ENCODE assay signal across 29 cellular contexts in genomic region chr11:61174275-61174674, GRCh38. TPM values are rescaled to one million over a fixed set of nuclear protein-coding genes. Genes with fewer than 3 reads are reported as not detected.
DNase-seq lines count a peak whose midpoint lies in the region; ATAC-seq, FAIRE-seq and TF ChIP-seq lines count a peak whose summit lies in the region.
"Had no signal": no experiment of that assay in that cellular context is flagged by ENCODE, and none has a peak within 500 bp of the region (broad histone marks: within the 10 kb centered on the region; RNA-seq: fewer than 3 reads in every experiment).

No MANE protein-coding gene starts in this region.

- no peak overlapping the region for H3K4me3 Mint-ChIP-seq in naive thymus-derived CD4-positive, alpha-beta T cell
- H3K4me3 Mint-ChIP-seq in T-helper 17 cell = no peak overlapping the region
- H3K4me3 Mint-ChIP-seq: CD4-positive, alpha-beta T cell had no signal

- TF ChIP-seq CTCF in HepG2 (CRISPR knock-in tag; IDR thresholded peaks at IDR 0.05) (no peak), right lobe of liver (IDR thresholded peaks at IDR 0.05) (no peak), stomach (IDR thresholded peaks at IDR 0.05) (peak in 2 of 7 experiments; percentile 16 to 30), GM10248 (IDR thresholded peaks at IDR 0.05; ENCODE audit: control extremely low read depth, extremely low read depth, low read depth, missing control alignments) (no peak)

- H3K4me1 Mint-ChIP-seq in naive thymus-derived CD4-positive, alpha-beta T cell = peaks cover 11 to 24% (median 20%) of the 10 kb centered on the region in 7 donors
- H3K4me1 Mint-ChIP-seq in T-helper 17 cell = peaks cover 15% of the 10 kb centered on the region

- no peak for TF ChIP-seq POLR2A in HepG2 (IDR thresholded peaks at IDR 0.05; ENCODE audit: insufficient read depth in 1 of 2, low read depth in 2 of 2, low read length in 2 of 2)
- no peak for TF ChIP-seq POLR2A in right lobe of liver (IDR thresholded peaks at IDR 0.05)
- no peak for TF ChIP-seq POLR2A in stomach (IDR thresholded peaks at IDR 0.05)

- TF ChIP-seq EP300 in HepG2 (IDR thresholded peaks at IDR 0.05; ENCODE audit: low read depth in 2 of 2, low read length in 2 of 2) (no peak), HepG2 (CRISPR knock-in tag; IDR thresholded peaks at IDR 0.05; ENCODE audit: borderline replicate concordance) (no peak), stomach (IDR thresholded peaks at IDR 0.05) (no peak)

- H3K9ac ChIP-seq in HepG2 (ENCODE audit: insufficient read depth, low read depth, low read length) = no peak overlapping the region
- H3K9ac ChIP-seq: BLaER1 treated with 17β-estradiol and CSF1 and Interleukin-3, amounts not matched to agents 10 nM and 100 nM had no signal

- ATAC-seq in HepG2 = no peak
- ATAC-seq in right lobe of liver = no peak
- no peak for ATAC-seq in naive thymus-derived CD4-positive, alpha-beta T cell
- no peak for ATAC-seq in T-helper 17 cell
- ATAC-seq: HCT116 had no signal

- H3K36me3 ChIP-seq in HepG2 (replicated peaks in 1 of 2; ENCODE audit: control insufficient read depth in 1 of 2, insufficient read depth in 2 of 2, low read length in 2 of 2) (no peaks in the 10 kb centered on the region), right lobe of liver (no peaks in the 10 kb centered on the region), stomach (no peaks in the 10 kb centered on the region)
- no peaks in the 10 kb centered on the region for H3K36me3 ChIP-seq in naive thymus-derived CD4-positive, alpha-beta T cell (ENCODE audit: control insufficient read depth in 2 of 3, insufficient read depth in 3 of 3, low read length in 3 of 3)
- H3K36me3 ChIP-seq: BLaER1 treated with 17β-estradiol and CSF1 and Interleukin-3, amounts not matched to agents 10 nM and 100 nM had no signal

- no peak overlapping the region for H3K4me3 ChIP-seq in HepG2 (replicated peaks in 1 of 3; ENCODE audit: insufficient read depth in 1 of 3, low read depth in 2 of 3, low read length in 3 of 3)
- H3K4me3 ChIP-seq in right lobe of liver = no peak overlapping the region
- peak overlapping the region in 1 of 4 donors; percentile 18 for H3K4me3 ChIP-seq in stomach
- H3K4me3 ChIP-seq in naive thymus-derived CD4-positive, alpha-beta T cell (ENCODE audit: low read length) = no peak overlapping the region
- H3K4me3 ChIP-seq: A549; BLaER1 treated with 17β-estradiol and CSF1 and Interleukin-3, amounts not matched to agents 10 nM and 100 nM; K562; SK-N-MC had no signal

- DNase-seq in HepG2 (ENCODE audit: low spot score) = no peak
- no peak for DNase-seq in right lobe of liver
- peak; percentile 60 for DNase-seq in NCI-H345 (lab: John Stamatoyannopoulos, UW)
- DNase-seq in mesenteric fat pad (ENCODE audit: low spot score) = peak; percentile 55
- peak; percentile 94 for DNase-seq in stomach
- no peak for DNase-seq in naive thymus-derived CD4-positive, alpha-beta T cell
- DNase-seq in GM10248 (ENCODE audit: extremely low spot score) = no peak
- no peak for DNase-seq in T-helper 17 cell
- DNase-seq: AML-193, DMS53, Kasumi-1, MV-4-11, NCI-H1105, NCI-H1694 treated with DMSO at 0.1 percent for 48 hours, NCI-H2171 treated with DMSO at 0.1 percent for 48 hours, SIG-M5 had no signal

- H3K36me3 Mint-ChIP-seq in naive thymus-derived CD4-positive, alpha-beta T cell = peaks cover 0 to 2% (median 0%) of the 10 kb centered on the region in 5 donors
- no peaks in the 10 kb centered on the region for H3K36me3 Mint-ChIP-seq in T-helper 17 cell (ENCODE audit: low read depth)

- CTCF ChIA-PET in HepG2 (lab: Yijun Ruan, JAX; ENCODE audit: low intra/inter-chr PET ratio, low total read pairs) (interaction anchor here (1.6 to 2.5 kb wide), 2 partner anchors 46 to 204 kb away, joined by 11 to 49 read pairs; partner anchors contain the start of gene CD6), GM10248 (lab: Yijun Ruan, JAX) (interaction anchor here (0.9 to 6.5 kb wide), 5 partner anchors 13 to 64 kb away, joined by 3 to 53 read pairs (median 3); no protein-coding TSS in a partner anchor)
- CTCF ChIA-PET in naive thymus-derived CD4-positive, alpha-beta T cell (lab: Charles Lee) = interaction anchor here (1.3 kb wide), 1 partner anchor 13 kb away, joined by 4 read pairs; no protein-coding TSS in a partner anchor

- no peaks in the 10 kb centered on the region for H3K79me2 ChIP-seq in HepG2 (ENCODE audit: insufficient read depth, low read length)

- no TSS peak for BruUV-seq in HepG2 (replicated peaks; lab: Mats Ljungman, UMichigan)

- H3K9me3 Mint-ChIP-seq in naive thymus-derived CD4-positive, alpha-beta T cell = peaks cover 0 to 9% (median 0%) of the 10 kb centered on the region in 11 donors
- H3K9me3 Mint-ChIP-seq: CD4-positive, alpha-beta T cell had no signal

- H3K27me3 Mint-ChIP-seq in naive thymus-derived CD4-positive, alpha-beta T cell = peaks cover 0 to 27% (median 0%) of the 10 kb centered on the region in 5 donors
- H3K27me3 Mint-ChIP-seq in T-helper 17 cell = peaks cover 19% of the 10 kb centered on the region
- H3K27me3 Mint-ChIP-seq: CD4-positive, alpha-beta T cell had no signal

- peaks cover 1 to 37% of the 10 kb centered on the region in 2 experiments; a peak in 2 of 5 replicates for H3K27me3 ChIP-seq in HepG2 (ENCODE audit: control insufficient read depth in 1 of 2, insufficient read depth in 2 of 2, low read length in 2 of 2)
- no peaks in the 10 kb centered on the region for H3K27me3 ChIP-seq in right lobe of liver
- no peaks in the 10 kb centered on the region for H3K27me3 ChIP-seq in stomach
- H3K27me3 ChIP-seq in naive thymus-derived CD4-positive, alpha-beta T cell (ENCODE audit: control insufficient read depth in 2 of 2, insufficient read depth in 2 of 2, low read length in 2 of 2) = no peaks in the 10 kb centered on the region
- H3K27me3 ChIP-seq: BLaER1 treated with 17β-estradiol and CSF1 and Interleukin-3, amounts not matched to agents 10 nM and 100 nM had no signal

- in situ Hi-C loops in HepG2 (cut with HindIII; ENCODE audit: extremely low pct_ligation_motif_present, low pct_unique_long_range_greater_than_20kb) = no loop called here

- H3K9me3 ChIP-seq in HepG2 (ENCODE audit: low read length) (no peaks in the 10 kb centered on the region), right lobe of liver (no peaks in the 10 kb centered on the region), stomach (no peaks in the 10 kb centered on the region), T-helper 17 cell (ENCODE audit: control insufficient read depth, low read length, poor library complexity, severe bottlenecking) (no peaks in the 10 kb centered on the region)
- H3K9me3 ChIP-seq in naive thymus-derived CD4-positive, alpha-beta T cell (ENCODE audit: control insufficient read depth in 2 of 3, low read length in 3 of 3) = peaks cover 0 to 3% (median 0%) of the 10 kb centered on the region in 3 experiments
- H3K9me3 ChIP-seq: A549 had no signal

- H3K27ac ChIP-seq in HepG2 (ENCODE audit: extremely low read length, insufficient read depth, low read length) (no peak overlapping the region), right lobe of liver (no peak overlapping the region), stomach (peak overlapping the region; percentile 65 to 90 (median 82))
- no peak overlapping the region for H3K27ac ChIP-seq in naive thymus-derived CD4-positive, alpha-beta T cell (ENCODE audit: low read depth, low read length)
- H3K27ac ChIP-seq: A549; BLaER1 treated with 17β-estradiol and CSF1 and Interleukin-3, amounts not matched to agents 10 nM and 100 nM; HL-60; SK-N-MC had no signal

- WGBS in HepG2 (ENCODE audit: low lambda C conversion rate) = 6% methylated on average over 6 of the region's 6 CpGs
- WGBS in right lobe of liver (ENCODE audit: insufficient coverage, low coverage, low lambda C conversion rate, missing lambda C conversion rate) = 71% methylated on average over 2 of the region's 6 CpGs
- WGBS in stomach, 5 donors = 28 to 53% (median 38%) methylated on average over 4 to 6 of the region's 6 CpGs

- no peak overlapping the region for H3K27ac Mint-ChIP-seq in naive thymus-derived CD4-positive, alpha-beta T cell
- H3K27ac Mint-ChIP-seq in T-helper 17 cell = no peak overlapping the region
- H3K27ac Mint-ChIP-seq: CD4-positive, alpha-beta T cell had no signal

- no peak overlapping the region for H2AFZ ChIP-seq in HepG2 (ENCODE audit: low read length)

- intact Hi-C loops in HepG2 (cut with micrococcal nuclease; ENCODE audit: unreplicated experiment) = no loop called here
- intact Hi-C loops in right lobe of liver (cut with DNase I) = no loop called here
- intact Hi-C loops in stomach (cut with DNase I; ENCODE audit: low total_unique reads) = no loop called here
- intact Hi-C loops in naive thymus-derived CD4-positive, alpha-beta T cell (cut with micrococcal nuclease) = no loop called here

- H3K4me1 ChIP-seq in HepG2 (ENCODE audit: insufficient read depth, low read length) = no peaks in the 10 kb centered on the region
- H3K4me1 ChIP-seq in right lobe of liver = no peaks in the 10 kb centered on the region
- H3K4me1 ChIP-seq in stomach = peaks cover 16 to 47% (median 34%) of the 10 kb centered on the region in 4 donors
- H3K4me1 ChIP-seq in naive thymus-derived CD4-positive, alpha-beta T cell (ENCODE audit: control insufficient read depth in 2 of 2, insufficient read depth in 2 of 2, low read length in 2 of 2) = peaks cover 3 to 8% of the 10 kb centered on the region in 2 donors
- H3K4me1 ChIP-seq: A549 had no signal

- H4K20me1 ChIP-seq in HepG2 (ENCODE audit: insufficient read depth, low read length) = no peaks in the 10 kb centered on the region
- H4K20me1 ChIP-seq: BLaER1 treated with 17β-estradiol and CSF1 and Interleukin-3, amounts not matched to agents 10 nM and 100 nM had no signal

- no peak for TF ChIP-seq RAD21 in HepG2 (CRISPR knock-in tag; IDR thresholded peaks at IDR 0.05)

- POLR2A ChIA-PET in HepG2 (lab: Yijun Ruan, JAX) = no interaction called here
- POLR2A ChIA-PET in naive thymus-derived CD4-positive, alpha-beta T cell (lab: Charles Lee) = no interaction called here
- POLR2A ChIA-PET in GM10248 (lab: Yijun Ruan, JAX) = no interaction called here

- no peak overlapping the region for H3K4me2 ChIP-seq in HepG2 (ENCODE audit: low read depth, low read length)
- H3K4me2 ChIP-seq: A549 had no signal

- FAIRE-seq in HepG2 (lab: Jason Lieb, UNC) = no peak
- FAIRE-seq: A549, H1, RCC 7860 had no signal

RNA-seq across cellular contexts. Expression of gene VPS37C, which starts 13.0 kb away (rescaled TPM):
- total RNA-seq in HepG2 (2016; rRNA removed; fragmentation: Illumina TruSeq; extraction: Trizol) = 8.0 and 8.8 TPM in 2 replicates
- 5.5 and 8.1 TPM in 2 replicates for total RNA-seq in HepG2 (2016; cell fraction: cytosol; rRNA removed; fragmentation: Illumina TruSeq; extraction: Trizol; ENCODE audit: low read depth)
- 6.1 and 10.4 TPM in 2 replicates for total RNA-seq in HepG2 (2016; cell fraction: insoluble cytoplasmic fraction; rRNA removed; fragmentation: Illumina TruSeq; extraction: Trizol)
- 9.9 and 11.8 TPM in 2 replicates for total RNA-seq in HepG2 (2016; cell fraction: membrane; rRNA removed; fragmentation: Illumina TruSeq; extraction: Trizol)
- total RNA-seq in HepG2 (2016; cell fraction: nucleus; rRNA removed; fragmentation: Illumina TruSeq; extraction: Trizol) = 6.8 and 8.7 TPM in 2 replicates
- polyA plus RNA-seq in HepG2 (2011; rRNA removed) = 7.5 and 8.8 TPM in 2 replicates
- polyA plus RNA-seq in HepG2 (2011; cell fraction: cytosol; rRNA removed) = 7.1 and 8.8 TPM in 2 replicates
- 17.8 and 18.7 TPM in 2 replicates for polyA plus RNA-seq in HepG2 (2011; cell fraction: nucleus; rRNA removed)
- polyA plus RNA-seq in HepG2 (2012) = 9.1 and 10.1 TPM in 2 replicates
- 3.4 and 4.2 TPM in 2 replicates for polyA plus RNA-seq in HepG2 (2016; cell fraction: cytosol; fragmentation: Illumina TruSeq; extraction: Trizol; ENCODE audit: low read depth)
- polyA plus RNA-seq in HepG2 (2016; cell fraction: insoluble cytoplasmic fraction; fragmentation: Illumina TruSeq; extraction: Trizol; ENCODE audit: low read depth) = 8.1 and 12.2 TPM in 2 replicates
- polyA plus RNA-seq in HepG2 (2016; cell fraction: membrane; fragmentation: Illumina TruSeq; extraction: Trizol; ENCODE audit: low read depth) = 8.7 and 10.6 TPM in 2 replicates
- polyA plus RNA-seq in HepG2 (2016; cell fraction: nucleus; fragmentation: Illumina TruSeq; extraction: Trizol; ENCODE audit: insufficient read depth, low read depth) = 14.6 and 15.9 TPM in 2 replicates
- polyA minus RNA-seq in HepG2 (2011; rRNA and poly(A)+ RNA removed; ENCODE audit: low replicate concordance) = 9.3 and 11.0 TPM in 2 replicates
- polyA minus RNA-seq in HepG2 (2011; cell fraction: cytosol; rRNA and poly(A)+ RNA removed) = 2.6 and 4.1 TPM in 2 replicates
- polyA minus RNA-seq in HepG2 (2011; cell fraction: nucleus; rRNA and poly(A)+ RNA removed) = 7.6 and 10.3 TPM in 2 replicates
- 1 to 10 TPM; 4.6 to 7.6 (median 6.0) TPM for total RNA-seq in right lobe of liver
- total RNA-seq in mesenteric fat pad = 21.5 TPM
- 10 to 100 TPM in 4 of 5 donors, 1 to 10 TPM in 1; 6.4 to 53.6 (median 37.1) TPM for total RNA-seq in stomach
- polyA plus RNA-seq in stomach = 10 to 100 TPM; 13.8 to 28.4 (median 26.9) TPM
- 10 to 100 TPM in 1 of 5 experiments, 1 to 10 TPM in 4; 4.1 to 12.0 (median 7.9) TPM for total RNA-seq in naive thymus-derived CD4-positive, alpha-beta T cell
- under 1 TPM; 0.31 to 0.82 TPM for polyA plus RNA-seq in naive thymus-derived CD4-positive, alpha-beta T cell
- 1 to 10 TPM; 3.5 to 5.6 TPM for total RNA-seq in T-helper 17 cell

RNA-seq across cellular contexts. Expression of gene PGA3, which starts 29.0 kb away (rescaled TPM):
- total RNA-seq in HepG2 (2016; rRNA removed; fragmentation: Illumina TruSeq; extraction: Trizol) (not detected in 2 replicates), right lobe of liver (under 1 TPM in 3 of 6 experiments, not detected in 3; 0.15 to 0.55 (median 0.23) TPM), mesenteric fat pad (47.2 TPM), stomach (over 10,000 TPM in 2 of 5 donors, 1,000 to 10,000 TPM in 1, 100 to 1,000 TPM in 2; 367 to 55,790 (median 1,114) TPM), T-helper 17 cell (not detected)
- total RNA-seq in HepG2 (2016; cell fraction: cytosol; rRNA removed; fragmentation: Illumina TruSeq; extraction: Trizol; ENCODE audit: low read depth) = not detected in 2 replicates
- total RNA-seq in HepG2 (2016; cell fraction: insoluble cytoplasmic fraction; rRNA removed; fragmentation: Illumina TruSeq; extraction: Trizol) = not detected in 2 replicates
- not detected in 2 replicates for total RNA-seq in HepG2 (2016; cell fraction: membrane; rRNA removed; fragmentation: Illumina TruSeq; extraction: Trizol)
- total RNA-seq in HepG2 (2016; cell fraction: nucleus; rRNA removed; fragmentation: Illumina TruSeq; extraction: Trizol) = not detected in 2 replicates
- polyA plus RNA-seq in HepG2 (2011; rRNA removed) (not detected in 2 replicates), stomach (over 10,000 TPM; 23,067 to 73,485 (median 39,030) TPM)
- not detected in 2 replicates for polyA plus RNA-seq in HepG2 (2011; cell fraction: cytosol; rRNA removed)
- not detected in 2 replicates for polyA plus RNA-seq in HepG2 (2011; cell fraction: nucleus; rRNA removed)
- not detected in 2 replicates for polyA plus RNA-seq in HepG2 (2012)
- not detected in 2 replicates for polyA plus RNA-seq in HepG2 (2016; cell fraction: cytosol; fragmentation: Illumina TruSeq; extraction: Trizol; ENCODE audit: low read depth)
- polyA plus RNA-seq in HepG2 (2016; cell fraction: insoluble cytoplasmic fraction; fragmentation: Illumina TruSeq; extraction: Trizol; ENCODE audit: low read depth) = not detected in 2 replicates
- polyA plus RNA-seq in HepG2 (2016; cell fraction: membrane; fragmentation: Illumina TruSeq; extraction: Trizol; ENCODE audit: low read depth) = not detected in 2 replicates
- polyA plus RNA-seq in HepG2 (2016; cell fraction: nucleus; fragmentation: Illumina TruSeq; extraction: Trizol; ENCODE audit: insufficient read depth, low read depth) = not detected in 2 replicates
- polyA minus RNA-seq in HepG2 (2011; rRNA and poly(A)+ RNA removed; ENCODE audit: low replicate concordance) = not detected in 2 replicates
- not detected in 2 replicates for polyA minus RNA-seq in HepG2 (2011; cell fraction: cytosol; rRNA and poly(A)+ RNA removed)
- not detected in 2 replicates for polyA minus RNA-seq in HepG2 (2011; cell fraction: nucleus; rRNA and poly(A)+ RNA removed)
- total RNA-seq in naive thymus-derived CD4-positive, alpha-beta T cell = under 1 TPM in 1 of 5 experiments, not detected in 4; 0.83 TPM
- not detected for polyA plus RNA-seq in naive thymus-derived CD4-positive, alpha-beta T cell
- total RNA-seq: CD4-positive, alpha-beta T cell; Daoy; G401; H1; M059J; T-helper 1 cell treated with Interleukin-12 subunit alpha and Interleukin-12 subunit beta and Interleukin-4 antibody, amounts not matched to agents 30 ng/mL and 1 ng/mL, for 36 hours had no signal
- polyA plus RNA-seq: A549, H1, K562 had no signal

RNA-seq across cellular contexts. Expression of gene PGA4, which starts 47.9 kb away (rescaled TPM):
- total RNA-seq in HepG2 (2016; rRNA removed; fragmentation: Illumina TruSeq; extraction: Trizol) = not detected in 2 replicates
- total RNA-seq in HepG2 (2016; cell fraction: cytosol; rRNA removed; fragmentation: Illumina TruSeq; extraction: Trizol; ENCODE audit: low read depth) = not detected in 2 replicates
- not detected in 2 replicates for total RNA-seq in HepG2 (2016; cell fraction: insoluble cytoplasmic fraction; rRNA removed; fragmentation: Illumina TruSeq; extraction: Trizol)
- total RNA-seq in HepG2 (2016; cell fraction: membrane; rRNA removed; fragmentation: Illumina TruSeq; extraction: Trizol) = not detected in 2 replicates
- not detected in 2 replicates for total RNA-seq in HepG2 (2016; cell fraction: nucleus; rRNA removed; fragmentation: Illumina TruSeq; extraction: Trizol)
- not detected in 2 replicates for polyA plus RNA-seq in HepG2 (2011; rRNA removed)
- not detected in 2 replicates for polyA plus RNA-seq in HepG2 (2011; cell fraction: cytosol; rRNA removed)
- not detected in 2 replicates for polyA plus RNA-seq in HepG2 (2011; cell fraction: nucleus; rRNA removed)
- polyA plus RNA-seq in HepG2 (2012) = 0.17 TPM in 1 of 2 replicates, not detected in the other
- polyA plus RNA-seq in HepG2 (2016; cell fraction: cytosol; fragmentation: Illumina TruSeq; extraction: Trizol; ENCODE audit: low read depth) = not detected in 2 replicates
- polyA plus RNA-seq in HepG2 (2016; cell fraction: insoluble cytoplasmic fraction; fragmentation: Illumina TruSeq; extraction: Trizol; ENCODE audit: low read depth) = not detected in 2 replicates
- not detected in 2 replicates for polyA plus RNA-seq in HepG2 (2016; cell fraction: membrane; fragmentation: Illumina TruSeq; extraction: Trizol; ENCODE audit: low read depth)
- polyA plus RNA-seq in HepG2 (2016; cell fraction: nucleus; fragmentation: Illumina TruSeq; extraction: Trizol; ENCODE audit: insufficient read depth, low read depth) = not detected in 2 replicates
- 0.04 TPM in 1 of 2 replicates, not detected in the other for polyA minus RNA-seq in HepG2 (2011; rRNA and poly(A)+ RNA removed; ENCODE audit: low replicate concordance)
- not detected in 2 replicates for polyA minus RNA-seq in HepG2 (2011; cell fraction: cytosol; rRNA and poly(A)+ RNA removed)
- polyA minus RNA-seq in HepG2 (2011; cell fraction: nucleus; rRNA and poly(A)+ RNA removed) = not detected in 2 replicates
- 1 to 10 TPM in 1 of 6 experiments, under 1 TPM in 3, not detected in 2; 0.15 to 1.5 (median 0.52) TPM for total RNA-seq in right lobe of liver
- 20.6 TPM for total RNA-seq in mesenteric fat pad
- total RNA-seq in stomach = over 10,000 TPM in 2 of 5 donors, 1,000 to 10,000 TPM in 1, 100 to 1,000 TPM in 2; 386 to 107,207 (median 2,421) TPM
- polyA plus RNA-seq in stomach = over 10,000 TPM; 17,534 to 25,788 (median 19,705) TPM
- 1 to 10 TPM in 1 of 5 experiments, not detected in 4; 1.9 TPM for total RNA-seq in naive thymus-derived CD4-positive, alpha-beta T cell
- not detected for polyA plus RNA-seq in naive thymus-derived CD4-positive, alpha-beta T cell
- total RNA-seq in T-helper 17 cell = not detected
- total RNA-seq: CD4-positive, alpha-beta T cell; Daoy; G401; H1; K562; M059J; T-helper 1 cell treated with Interleukin-12 subunit alpha and Interleukin-12 subunit beta and Interleukin-4 antibody, amounts not matched to agents 30 ng/mL and 1 ng/mL, for 36 hours had no signal
- polyA plus RNA-seq: A549, K562 had no signal

Comparison
In these comparisons a context has a peak if more than half of its experiments do, and no peak if none do; other contexts are left out.
1. DNase-seq: peak in NCI-H345 (single experiment), mesenteric fat pad (single experiment) and stomach (single experiment); none in HepG2 (single experiment), right lobe of liver (0 of 3), naive thymus-derived CD4-positive, alpha-beta T cell (0 of 9), GM10248 (single experiment) and T-helper 17 cell (0 of 3).
2. H3K27ac ChIP-seq: peak in stomach (5 of 5); none in HepG2 (single experiment), right lobe of liver (0 of 3) and naive thymus-derived CD4-positive, alpha-beta T cell (single experiment).
3. RNA of gene PGA3, which starts 29.0 kb away (total RNA-seq): 367 to 55,790 TPM in stomach and 47.2 TPM in mesenteric fat pad (single experiment); not detected in T-helper 17 cell, 0.15 to 0.55 TPM in right lobe of liver, not detected in HepG2 and 0.83 TPM in naive thymus-derived CD4-positive, alpha-beta T cell; every median in the first group is over 10 times any median in the second.
4. RNA of gene PGA4, which starts 47.9 kb away (total RNA-seq): 386 to 107,207 TPM in stomach; 20.6 TPM in mesenteric fat pad (single experiment), 0.15 to 1.5 TPM in right lobe of liver, 1.9 TPM in naive thymus-derived CD4-positive, alpha-beta T cell, not detected in HepG2 and not detected in T-helper 17 cell; every median in the first group is over 10 times any median in the second.